Comparison of ENCODE assay signal across 8 cellular contexts in genomic region chr14:30558675-30559555, GRCh38. TPM values are rescaled to one million over a fixed set of nuclear protein-coding genes. Genes with fewer than 3 reads are reported as not detected.
DNase-seq lines count a peak whose midpoint lies in the region; ATAC-seq and TF ChIP-seq lines count a peak whose summit lies in the region.

TSS of gene G2E3 (plus strand) at chr14:30559158. CDS start at chr14:30581080, 21,922 bp downstream.

- peak within 1 kb of the TSS; percentile 96 to 97 for H3K27ac Mint-ChIP-seq in T-cell

- H3K27me3 ChIP-seq in adrenal gland (no peaks in the 10 kb centered on the region), heart right ventricle (no peaks in the 10 kb centered on the region), upper lobe of left lung (no peaks in the 10 kb centered on the region)

- H3K36me3 Mint-ChIP-seq in T-cell, result peaks cover 19% of the 10 kb centered on the region

- H3K36me3 ChIP-seq in adrenal gland (replicated peaks in 1 of 2) (no peaks in the 10 kb centered on the region), heart right ventricle (peaks cover 0 to 3% (median 0%) of the 10 kb centered on the region in 9 donors), upper lobe of left lung (no peaks in the 10 kb centered on the region)

- H3K4me3 Mint-ChIP-seq in T-cell, result peak within 1 kb of the TSS; percentile 97 to 100 (median 100)

- TF ChIP-seq EP300 in upper lobe of left lung (IDR thresholded peaks at IDR 0.05), result no peak

- CTCF ChIA-PET in T-cell (lab: Charles Lee), result no interaction called here

- DNase-seq in NCI-H1105 treated with DMSO at 0.1 percent for 48 hours (lab: John Stamatoyannopoulos, UW) (peak; percentile 90), T-cell (peak; percentile 72 to 88 (median 80)), adrenal gland (peak; percentile 77 to 88 (median 84)), heart right ventricle (peak; percentile 85 to 88), posterior vena cava (ENCODE audit: low spot score) (peak; percentile 96), upper lobe of left lung (peak; percentile 90 to 97)

- H3K27ac ChIP-seq in adrenal gland (peak within 1 kb of the TSS in 4 of 5 donors; percentile 44 to 72 (median 62)), heart right ventricle (peak within 1 kb of the TSS in 9 of 10 donors; percentile 11 to 86 (median 76)), upper lobe of left lung (peak within 1 kb of the TSS; percentile 76 to 87 (median 84))

- TF ChIP-seq CTCF in GM12875 (IDR thresholded peaks at IDR 0.05; ENCODE audit: borderline replicate concordance, insufficient read depth, low read depth, low read length) (no peak), adrenal gland (IDR thresholded peaks at IDR 0.05) (no peak), heart right ventricle (IDR thresholded peaks at IDR 0.05) (no peak), upper lobe of left lung (IDR thresholded peaks at IDR 0.05) (no peak)

- H3K4me1 ChIP-seq in adrenal gland (replicated peaks in 1 of 2) (peaks cover 0 to 23% of the 10 kb centered on the region in 2 donors), heart right ventricle (peaks cover 0 to 22% (median 16%) of the 10 kb centered on the region in 9 donors), upper lobe of left lung (peaks cover 9 to 19% (median 17%) of the 10 kb centered on the region in 4 donors)

- H3K9me3 Mint-ChIP-seq in T-cell, result no peaks in the 10 kb centered on the region

- H3K9me3 ChIP-seq in adrenal gland (replicated peaks in 1 of 3), result no peaks in the 10 kb centered on the region
- H3K9me3 ChIP-seq in heart right ventricle, result no peaks in the 10 kb centered on the region
- no peaks in the 10 kb centered on the region for H3K9me3 ChIP-seq in upper lobe of left lung

- intact Hi-C loops in adrenal gland (cut with DNase I), result no loop called here
- intact Hi-C loops in heart right ventricle (cut with DNase I), result no loop called here
- intact Hi-C loops in posterior vena cava (cut with DNase I), result no loop called here

- peaks cover 27 to 34% (median 30%) of the 10 kb centered on the region in 3 donors for H3K4me1 Mint-ChIP-seq in T-cell

- H3K27me3 Mint-ChIP-seq in T-cell, result no peaks in the 10 kb centered on the region

- WGBS in adrenal gland, 4 donors, result 0 to 1% (median 0%) methylated on average over 51 to 62 of the region's 62 CpGs
- WGBS in heart right ventricle, 2 donors, result 0 to 1% methylated on average over 62 of the region's 62 CpGs
- WGBS in upper lobe of left lung, 2 donors, result 1% methylated on average over 31 to 60 of the region's 62 CpGs

- peak; percentile 99 for ATAC-seq in HG02678 (IDR thresholded peaks at IDR 0.05; ENCODE audit: unreplicated experiment)
- ATAC-seq in T-cell (replicated peaks in 1 of 4), result peak; percentile 99
- peak; percentile 99 to 100 (median 100) for ATAC-seq in heart right ventricle
- ATAC-seq in upper lobe of left lung (ENCODE audit: low FRiP score in 2 of 2), result peak; percentile 99 to 100

- H3K4me3 ChIP-seq in GM12875 (ENCODE audit: low read depth, low read length) (peak within 1 kb of the TSS; percentile 68), adrenal gland (peak within 1 kb of the TSS; percentile 44 to 69 (median 60)), heart right ventricle (peak within 1 kb of the TSS; percentile 73 to 95 (median 82)), upper lobe of left lung (peak within 1 kb of the TSS; percentile 70 to 96 (median 82))

- POLR2A ChIA-PET in T-cell (lab: Charles Lee), result no interaction called here

- TF ChIP-seq POLR2A in adrenal gland (IDR thresholded peaks at IDR 0.05) (peak in 1 of 2 donors; percentile 63), upper lobe of left lung (IDR thresholded peaks at IDR 0.05) (peak in 3 of 4 donors; percentile 42 to 80 (median 61))

RNA-seq across cellular contexts. Expression of gene G2E3, which starts in this region (rescaled TPM):
- total RNA-seq in T-cell (10 to 100 TPM; 21.7 to 28.2 (median 24.1) TPM), adrenal gland (10 to 100 TPM in 5 of 8 donors, 1 to 10 TPM in 3; 4.1 to 15.1 (median 12.2) TPM), heart right ventricle (10 to 100 TPM in 3 of 10 donors, 1 to 10 TPM in 7; 7.4 to 11.0 (median 8.9) TPM), posterior vena cava (10 to 100 TPM; 13.7 to 15.2 TPM), upper lobe of left lung (10 to 100 TPM in 5 of 6 donors, 1 to 10 TPM in 1; 8.1 to 15.4 (median 12.6) TPM)
- polyA plus RNA-seq in adrenal gland (1 to 10 TPM; 2.4 to 8.4 (median 3.0) TPM), heart right ventricle (1 to 10 TPM; 2.6 to 4.5 TPM)

Comparison
In these comparisons a context has a peak if more than half of its experiments do, and no peak if none do; other contexts are left out.
1. Peak in every context shown above with its lines: DNase-seq, ATAC-seq, H3K4me3 ChIP-seq and H3K27ac ChIP-seq.